1 cellular context compared by ENCODE assay signal in the genomic region with DNA sequence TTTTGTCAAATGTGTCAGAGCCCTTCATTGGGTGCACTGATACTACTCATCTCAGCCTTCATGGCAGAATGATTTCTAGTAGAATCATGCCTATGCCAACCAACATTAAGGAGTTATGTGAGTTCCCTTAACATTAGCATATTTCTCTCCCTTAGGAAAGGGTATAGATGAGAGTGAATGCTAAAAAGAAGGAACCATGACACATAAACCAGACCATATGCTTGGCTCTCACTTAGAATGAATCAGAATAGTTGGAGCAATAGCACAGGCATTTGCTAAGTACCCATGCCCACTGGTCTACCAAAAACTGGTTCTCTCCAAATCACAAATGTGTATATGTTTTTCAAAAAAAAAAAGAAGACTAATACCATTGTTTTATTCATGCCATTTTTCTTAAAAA.
TF ChIP-seq lines count a peak whose summit lies in the region.

No MANE protein-coding gene starts in this region.

TF ChIP-seq in IMR-90, 13 proteins besides CTCF, POLR2A, EP300 and RAD21:
- no peak for TF ChIP-seq SMC3 (IDR thresholded peaks at IDR 0.05; ENCODE audit: low read depth, low read length)
- TF ChIP-seq, protein P1, sequence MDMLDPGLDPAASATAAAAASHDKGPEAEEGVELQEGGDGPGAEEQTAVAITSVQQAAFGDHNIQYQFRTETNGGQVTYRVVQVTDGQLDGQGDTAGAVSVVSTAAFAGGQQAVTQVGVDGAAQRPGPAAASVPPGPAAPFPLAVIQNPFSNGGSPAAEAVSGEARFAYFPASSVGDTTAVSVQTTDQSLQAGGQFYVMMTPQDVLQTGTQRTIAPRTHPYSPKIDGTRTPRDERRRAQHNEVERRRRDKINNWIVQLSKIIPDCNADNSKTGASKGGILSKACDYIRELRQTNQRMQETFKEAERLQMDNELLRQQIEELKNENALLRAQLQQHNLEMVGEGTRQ (IDR thresholded peaks at IDR 0.05; ENCODE audit: low read depth, low read length): no peak
- no peak for TF ChIP-seq MXI1 (IDR thresholded peaks at IDR 0.05; ENCODE audit: borderline replicate concordance, low read depth, low read length)
- TF ChIP-seq RFX5 (IDR thresholded peaks at IDR 0.05; ENCODE audit: low read depth, low read length): no peak
- no peak for TF ChIP-seq FOS (IDR thresholded peaks at IDR 0.05; ENCODE audit: low read depth, low read length)
- no peak for TF ChIP-seq CHD1 (IDR thresholded peaks at IDR 0.05; ENCODE audit: low read depth, low read length)
- TF ChIP-seq RCOR1 (IDR thresholded peaks at IDR 0.05; ENCODE audit: insufficient replicate concordance, low read length): no peak
- no peak for TF ChIP-seq MAZ (IDR thresholded peaks at IDR 0.05; ENCODE audit: borderline replicate concordance, low read depth, low read length)
- no peak for TF ChIP-seq CEBPB (IDR thresholded peaks at IDR 0.05; ENCODE audit: low read depth, low read length)
- no peak for TF ChIP-seq MAFK (IDR thresholded peaks at IDR 0.05; ENCODE audit: low read depth, low read length)
- TF ChIP-seq BHLHE40 (IDR thresholded peaks at IDR 0.05; ENCODE audit: low read depth, low read length): no peak
- TF ChIP-seq, protein P2, sequence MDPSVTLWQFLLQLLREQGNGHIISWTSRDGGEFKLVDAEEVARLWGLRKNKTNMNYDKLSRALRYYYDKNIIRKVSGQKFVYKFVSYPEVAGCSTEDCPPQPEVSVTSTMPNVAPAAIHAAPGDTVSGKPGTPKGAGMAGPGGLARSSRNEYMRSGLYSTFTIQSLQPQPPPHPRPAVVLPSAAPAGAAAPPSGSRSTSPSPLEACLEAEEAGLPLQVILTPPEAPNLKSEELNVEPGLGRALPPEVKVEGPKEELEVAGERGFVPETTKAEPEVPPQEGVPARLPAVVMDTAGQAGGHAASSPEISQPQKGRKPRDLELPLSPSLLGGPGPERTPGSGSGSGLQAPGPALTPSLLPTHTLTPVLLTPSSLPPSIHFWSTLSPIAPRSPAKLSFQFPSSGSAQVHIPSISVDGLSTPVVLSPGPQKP (IDR thresholded peaks at IDR 0.05; ENCODE audit: borderline replicate concordance, low read depth, low read length): no peak
- TF ChIP-seq NFE2L2 (IDR thresholded peaks at IDR 0.05; ENCODE audit: low read depth, low read length): no peak
